Comparison of ENCODE assay signal across 7 cellular contexts in the genomic region with DNA sequence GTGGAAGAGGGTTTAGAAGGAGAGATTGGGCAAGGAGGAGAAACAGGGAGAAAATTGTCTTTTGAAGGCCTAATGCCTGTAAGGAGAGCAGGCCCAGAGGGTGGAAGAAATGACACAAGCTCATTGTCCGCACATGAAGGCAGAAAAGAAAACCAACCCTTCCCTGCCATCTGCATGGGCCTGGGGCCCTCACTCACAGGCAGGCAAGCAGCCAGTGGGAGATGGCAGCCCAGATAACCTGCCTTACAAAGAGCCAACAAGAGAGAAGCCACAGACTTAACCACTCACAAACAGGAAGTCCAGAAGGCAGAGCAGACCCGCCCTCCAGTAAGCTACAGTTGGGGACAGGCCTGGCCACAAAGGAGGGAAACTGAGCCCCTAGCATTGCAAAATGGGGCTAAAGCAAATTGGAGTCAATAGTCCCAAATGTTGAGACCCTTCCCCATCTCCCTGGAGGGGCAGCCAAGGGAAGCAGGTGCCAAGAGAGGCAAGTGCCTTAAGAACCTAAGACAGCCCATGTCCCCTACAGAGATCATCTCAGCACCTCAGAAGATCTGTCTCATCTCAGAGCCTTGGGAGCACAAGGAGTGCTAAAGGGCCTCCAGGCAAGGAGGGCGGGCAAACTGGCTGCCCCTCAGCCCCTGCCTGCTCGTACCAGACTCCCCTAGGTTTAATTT. TPM values are rescaled to one million over a fixed set of nuclear protein-coding genes. Genes with fewer than 3 reads are reported as not detected.
A peak's percentile ranks its signal among the peaks of the same experiment; 100 is the strongest.
DNase-seq lines count a peak whose midpoint lies in the region; ATAC-seq and TF ChIP-seq lines count a peak whose summit lies in the region.

No MANE protein-coding gene starts in this region.

- H3K4me3 Mint-ChIP-seq in activated naive CD8-positive, alpha-beta T cell treated with anti-CD3 and anti-CD28 coated beads, Interleukin-2, amount 10 ng/mL, durations not matched to agents 7 days and 5 days, result peak overlapping the region; percentile 93
- H3K4me3 Mint-ChIP-seq in nephron, result no peak overlapping the region

- ATAC-seq in GM21737 (IDR thresholded peaks at IDR 0.05; ENCODE audit: unreplicated experiment), result peak; percentile 24
- ATAC-seq in activated naive CD8-positive, alpha-beta T cell treated with anti-CD3 and anti-CD28 coated beads, Interleukin-2, amount 10 ng/mL, durations not matched to agents 7 days and 5 days (ENCODE audit: low read depth), result peak; percentile 6
- no peak for ATAC-seq in HG02623 (IDR thresholded peaks at IDR 0.05; ENCODE audit: unreplicated experiment)
- no peak for ATAC-seq in HG02610 (IDR thresholded peaks at IDR 0.05; ENCODE audit: unreplicated experiment)

- peak; percentile 94 for TF ChIP-seq POLR2A in Raji (IDR thresholded peaks at IDR 0.05; ENCODE audit: insufficient read depth, low read depth, low read length)

- no peaks in the 10 kb centered on the region for H3K9me3 Mint-ChIP-seq in activated naive CD8-positive, alpha-beta T cell treated with anti-CD3 and anti-CD28 coated beads, Interleukin-2, amount 10 ng/mL, durations not matched to agents 7 days and 5 days
- H3K9me3 Mint-ChIP-seq in nephron, result no peaks in the 10 kb centered on the region

- H3K4me1 Mint-ChIP-seq in activated naive CD8-positive, alpha-beta T cell treated with anti-CD3 and anti-CD28 coated beads, Interleukin-2, amount 10 ng/mL, durations not matched to agents 7 days and 5 days, result peaks cover 38% of the 10 kb centered on the region
- H3K4me1 Mint-ChIP-seq in nephron, result peaks cover 31% of the 10 kb centered on the region

- in situ Hi-C loops in GM13976 (cut with MboI; ENCODE audit: low sequenced_read_pairs, unreplicated experiment), result no loop called here

- peaks cover 35% of the 10 kb centered on the region for H3K36me3 Mint-ChIP-seq in activated naive CD8-positive, alpha-beta T cell treated with anti-CD3 and anti-CD28 coated beads, Interleukin-2, amount 10 ng/mL, durations not matched to agents 7 days and 5 days
- H3K36me3 Mint-ChIP-seq in nephron (ENCODE audit: low read depth), result no peaks in the 10 kb centered on the region

- TF ChIP-seq CTCF in nephron (IDR thresholded peaks at IDR 0.05; ENCODE audit: unreplicated experiment in 3 of 3) (no peak), GM13976 (IDR thresholded peaks at IDR 0.05; ENCODE audit: borderline replicate concordance, control extremely low read depth, extremely low read depth, insufficient read depth, missing control alignments) (no peak)

- peak; percentile 73 for DNase-seq in activated naive CD8-positive, alpha-beta T cell treated with anti-CD3 and anti-CD28 coated beads, Interleukin-2, amount 10 ng/mL, durations not matched to agents 7 days and 5 days
- no peak for DNase-seq in GM13976 (ENCODE audit: low spot score)

- POLR2A ChIA-PET in activated naive CD8-positive, alpha-beta T cell treated with anti-CD3 and anti-CD28 coated beads, Interleukin-2, amount 10 ng/mL, durations not matched to agents 7 days and 5 days (lab: Charles Lee), result interaction anchor here (0.5 to 25.9 kb wide), 13 partner anchors 3 to 489 kb away, joined by 3 to 2283 read pairs (median 3); partner anchors contain the start of genes RNF43, SUPT4H1 and TSPOAP1

- no peaks in the 10 kb centered on the region for H3K27me3 Mint-ChIP-seq in activated naive CD8-positive, alpha-beta T cell treated with anti-CD3 and anti-CD28 coated beads, Interleukin-2, amount 10 ng/mL, durations not matched to agents 7 days and 5 days
- H3K27me3 Mint-ChIP-seq in nephron (ENCODE audit: low read depth), result no peaks in the 10 kb centered on the region

- peak overlapping the region; percentile 97 for H3K27ac Mint-ChIP-seq in activated naive CD8-positive, alpha-beta T cell treated with anti-CD3 and anti-CD28 coated beads, Interleukin-2, amount 10 ng/mL, durations not matched to agents 7 days and 5 days
- peak overlapping the region in 2 of 3 experiments; percentile 60 to 74 for H3K27ac Mint-ChIP-seq in nephron

RNA-seq across cellular contexts. Expression of gene TSPOAP1, which starts 7.3 kb away (rescaled TPM):
- total RNA-seq in activated naive CD8-positive, alpha-beta T cell treated with anti-CD3 and anti-CD28 coated beads, Interleukin-2, amount 10 ng/mL, durations not matched to agents 7 days and 5 days, result 10 to 100 TPM; 70.6 to 77.7 TPM

RNA-seq across cellular contexts. Expression of gene SUPT4H1, which starts 16.1 kb away (rescaled TPM):
- 10 to 100 TPM; 66.4 to 70.2 TPM for total RNA-seq in activated naive CD8-positive, alpha-beta T cell treated with anti-CD3 and anti-CD28 coated beads, Interleukin-2, amount 10 ng/mL, durations not matched to agents 7 days and 5 days

RNA-seq across cellular contexts. Expression of gene MPO, which starts 55.2 kb away (rescaled TPM):
- total RNA-seq in activated naive CD8-positive, alpha-beta T cell treated with anti-CD3 and anti-CD28 coated beads, Interleukin-2, amount 10 ng/mL, durations not matched to agents 7 days and 5 days, result not detected

Comparison
In these comparisons a context has a peak if more than half of its experiments do, and no peak if none do; other contexts are left out.
1. ATAC-seq: peak in GM21737 (single experiment) and activated naive CD8-positive, alpha-beta T cell treated with anti-CD3 and anti-CD28 coated beads, Interleukin-2, amount 10 ng/mL, durations not matched to agents 7 days and 5 days (single experiment); none in HG02623 (single experiment) and HG02610 (single experiment).